In the genomic region with DNA sequence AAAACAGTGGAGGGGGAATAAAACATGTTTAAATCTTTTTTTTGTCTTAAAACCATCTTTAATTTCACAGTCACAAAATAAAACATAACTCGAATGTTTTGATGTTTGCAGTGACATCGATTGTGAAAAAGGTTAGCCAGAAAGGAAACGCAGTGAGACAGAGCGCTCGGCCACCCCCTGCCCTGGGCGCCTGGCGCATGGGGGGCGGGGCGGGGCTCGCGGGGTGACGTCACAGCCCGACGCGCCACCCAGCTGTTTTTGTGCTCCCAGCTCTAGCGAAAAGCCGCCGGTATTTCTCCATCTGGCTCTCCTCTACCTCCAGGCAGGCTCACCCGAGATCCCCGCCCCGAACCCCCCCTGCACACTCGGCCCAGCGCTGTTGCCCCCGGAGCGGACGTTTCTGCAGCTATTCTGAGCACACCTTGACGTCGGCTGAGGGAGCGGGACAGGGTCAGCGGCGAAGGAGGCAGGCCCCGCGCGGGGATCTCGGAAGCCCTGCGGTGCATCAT, we compare ENCODE assay signal across 8 cellular contexts. TPM values are rescaled to one million over a fixed set of nuclear protein-coding genes. Genes with fewer than 3 reads are reported as not detected.
DNase-seq lines count a peak whose midpoint lies in the region; ATAC-seq, FAIRE-seq and TF ChIP-seq lines count a peak whose summit lies in the region.

A gene (plus strand): TSS at position 255 of the 509 bp plus-strand sequence. CDS start 253 bp downstream, at position 508.

- ATAC-seq in CD4-positive, alpha-beta T cell (ENCODE audit: poor library complexity) = peak; percentile 58
- ATAC-seq in GM21381 (IDR thresholded peaks at IDR 0.05; ENCODE audit: unreplicated experiment) (peak; percentile 57), pancreas (peak; percentile 76 to 88 (median 81)), thoracic aorta (ENCODE audit: insufficient number of reproducible peaks, low FRiP score, low read depth) (peak; percentile 85)
- peak; percentile 64 for ATAC-seq in activated naive CD8-positive, alpha-beta T cell treated with anti-CD3 and anti-CD28 coated beads, Interleukin-2, amount 50 U/mL, for 24 hours

- H4K20me1 ChIP-seq in KMS-11 (ENCODE audit: insufficient read depth) (no peaks in the 10 kb centered on the region), SU-DHL-6 (ENCODE audit: low read depth, low read length) (no peaks in the 10 kb centered on the region)

- H3K9ac ChIP-seq in KMS-11 = peak within 1 kb of the TSS; percentile 67
- H3K9ac ChIP-seq in SU-DHL-6 (ENCODE audit: low read length) = peak within 1 kb of the TSS; percentile 44

- H3K79me2 ChIP-seq in KMS-11 (ENCODE audit: insufficient read depth, low read depth) (no peaks in the 10 kb centered on the region), SU-DHL-6 (ENCODE audit: insufficient read depth, low read length) (no peaks in the 10 kb centered on the region)

- CTCF ChIA-PET in CD4-positive, alpha-beta T cell (lab: Charles Lee) = interaction anchor here (1.2 to 1.3 kb wide), 2 partner anchors 23 to 60 kb away, joined by 3 to 5 read pairs; no protein-coding TSS in a partner anchor

- H3K4me2 ChIP-seq in KMS-11 (peak within 1 kb of the TSS; percentile 65), SU-DHL-6 (ENCODE audit: low read depth, low read length, poor library complexity, severe bottlenecking) (peak within 1 kb of the TSS; percentile 84)

- H3K4me1 ChIP-seq in KMS-11 (ENCODE audit: low read depth, poor library complexity, severe bottlenecking) (peaks cover 19% of the 10 kb centered on the region), cardiac muscle cell (ENCODE audit: low read depth) (no peaks in the 10 kb centered on the region), pancreas (peaks cover 6 to 12% (median 10%) of the 10 kb centered on the region in 3 donors), thoracic aorta (ENCODE audit: control insufficient read depth in 1 of 2, low read depth in 2 of 2) (peaks cover 17 to 19% of the 10 kb centered on the region in 2 donors)

- DNase-seq in CD4-positive, alpha-beta T cell = peak; percentile 67 to 88 (median 78)
- DNase-seq in activated naive CD8-positive, alpha-beta T cell treated with anti-CD3 and anti-CD28 coated beads, Interleukin-2, amount 50 U/mL, for 24 hours = peak; percentile 79
- DNase-seq in cardiac muscle cell (ENCODE audit: low read depth in 1 of 2, low spot score in 1 of 2) (peak; percentile 78 to 94), pancreas (peak; percentile 81 to 90 (median 86)), thoracic aorta (ENCODE audit: low spot score) (peak; percentile 51)

- 1% methylated on average over 36 of the region's 36 CpGs for WGBS in pancreas, 2 donors

- H2AFZ ChIP-seq in KMS-11 (ENCODE audit: low read depth) = peak within 1 kb of the TSS; percentile 82
- H2AFZ ChIP-seq in SU-DHL-6 (ENCODE audit: low read depth, low read length, severe bottlenecking) = peak within 1 kb of the TSS; percentile 89

- H3K4me3 ChIP-seq in KMS-11 (IDR thresholded peaks at IDR 0.05; ENCODE audit: insufficient read depth, low read depth, low read length) (no peak within 1 kb of the TSS), SU-DHL-6 (ENCODE audit: insufficient read depth, low read length, poor library complexity, severe bottlenecking) (peak within 1 kb of the TSS; percentile 57), cardiac muscle cell (peak within 1 kb of the TSS; percentile 78), pancreas (peak within 1 kb of the TSS; percentile 30 to 81 (median 49)), thoracic aorta (peak within 1 kb of the TSS; percentile 98)

- no peaks in the 10 kb centered on the region for H3K27me3 ChIP-seq in CD4-positive, alpha-beta T cell (ENCODE audit: control insufficient read depth, insufficient read depth, low read length)
- H3K27me3 ChIP-seq in KMS-11 (ENCODE audit: insufficient read depth, low read depth) (no peaks in the 10 kb centered on the region), SU-DHL-6 (ENCODE audit: low read length) (no peaks in the 10 kb centered on the region), cardiac muscle cell (no peaks in the 10 kb centered on the region), pancreas (no peaks in the 10 kb centered on the region), thoracic aorta (replicated peaks; ENCODE audit: insufficient read depth) (no peaks in the 10 kb centered on the region)

- peak within 1 kb of the TSS; percentile 98 for H3K27ac Mint-ChIP-seq in CD4-positive, alpha-beta T cell
- peak within 1 kb of the TSS; percentile 90 for H3K27ac Mint-ChIP-seq in activated naive CD8-positive, alpha-beta T cell treated with anti-CD3 and anti-CD28 coated beads, Interleukin-2, amount 50 U/mL, for 24 hours

- peak within 1 kb of the TSS; percentile 95 for H3K4me3 Mint-ChIP-seq in CD4-positive, alpha-beta T cell
- H3K4me3 Mint-ChIP-seq in activated naive CD8-positive, alpha-beta T cell treated with anti-CD3 and anti-CD28 coated beads, Interleukin-2, amount 50 U/mL, for 24 hours = peak within 1 kb of the TSS; percentile 84

- H3K36me3 Mint-ChIP-seq in CD4-positive, alpha-beta T cell (ENCODE audit: low read depth) = peaks cover 21% of the 10 kb centered on the region
- no peaks in the 10 kb centered on the region for H3K36me3 Mint-ChIP-seq in activated naive CD8-positive, alpha-beta T cell treated with anti-CD3 and anti-CD28 coated beads, Interleukin-2, amount 50 U/mL, for 24 hours (ENCODE audit: low read depth)

- H3K4me1 Mint-ChIP-seq in CD4-positive, alpha-beta T cell (ENCODE audit: low read depth) = peaks cover 31% of the 10 kb centered on the region
- peaks cover 34% of the 10 kb centered on the region for H3K4me1 Mint-ChIP-seq in activated naive CD8-positive, alpha-beta T cell treated with anti-CD3 and anti-CD28 coated beads, Interleukin-2, amount 50 U/mL, for 24 hours

- no peaks in the 10 kb centered on the region for H3F3A ChIP-seq in SU-DHL-6 (ENCODE audit: insufficient read depth)

- FAIRE-seq in pancreas (lab: Jason Lieb, UNC) = no peak

- H3K9me3 ChIP-seq in CD4-positive, alpha-beta T cell (ENCODE audit: control insufficient read depth, low read length) = no peaks in the 10 kb centered on the region
- no peaks in the 10 kb centered on the region for H3K9me3 ChIP-seq in SU-DHL-6 (ENCODE audit: insufficient read depth, low read length)
- H3K9me3 ChIP-seq in cardiac muscle cell (ENCODE audit: low read depth) = no peaks in the 10 kb centered on the region
- no peaks in the 10 kb centered on the region for H3K9me3 ChIP-seq in pancreas
- no peaks in the 10 kb centered on the region for H3K9me3 ChIP-seq in thoracic aorta

- no peaks in the 10 kb centered on the region for H3K9me3 Mint-ChIP-seq in CD4-positive, alpha-beta T cell
- H3K9me3 Mint-ChIP-seq in activated naive CD8-positive, alpha-beta T cell treated with anti-CD3 and anti-CD28 coated beads, Interleukin-2, amount 50 U/mL, for 24 hours = no peaks in the 10 kb centered on the region

- H3K27me3 Mint-ChIP-seq in CD4-positive, alpha-beta T cell = peaks cover 6% of the 10 kb centered on the region
- peaks cover 3% of the 10 kb centered on the region for H3K27me3 Mint-ChIP-seq in activated naive CD8-positive, alpha-beta T cell treated with anti-CD3 and anti-CD28 coated beads, Interleukin-2, amount 50 U/mL, for 24 hours

- H3K27ac ChIP-seq in CD4-positive, alpha-beta T cell (ENCODE audit: low read depth, low read length) = peak within 1 kb of the TSS; percentile 89
- H3K27ac ChIP-seq in KMS-11 (peak within 1 kb of the TSS; percentile 71), SU-DHL-6 (ENCODE audit: low read depth, low read length) (no peak within 1 kb of the TSS), cardiac muscle cell (peak within 1 kb of the TSS; percentile 94), pancreas (peak within 1 kb of the TSS; percentile 88 to 100 (median 93)), thoracic aorta (peak within 1 kb of the TSS; percentile 99 to 100)

- no peak for TF ChIP-seq CTCF in CD4-positive, alpha-beta T cell (IDR thresholded peaks at IDR 0.05)
- TF ChIP-seq CTCF in KMS-11 (conservative IDR thresholded peaks at IDR 0.05; ENCODE audit: low read depth, low read length) (no peak), SU-DHL-6 (IDR thresholded peaks at IDR 0.05; ENCODE audit: insufficient read depth, low read length, poor library complexity, severe bottlenecking) (no peak), cardiac muscle cell (IDR thresholded peaks at IDR 0.05; ENCODE audit: low read depth, low read length) (no peak), pancreas (IDR thresholded peaks at IDR 0.05) (no peak), thoracic aorta (IDR thresholded peaks at IDR 0.05) (no peak)

- POLR2A ChIA-PET in CD4-positive, alpha-beta T cell (lab: Charles Lee) = interaction anchor here (1.0 to 2.9 kb wide), 12 partner anchors 9 to 1333 kb away, joined by 3 to 21 read pairs (median 5); a partner anchor contains a TSS

- intact Hi-C loops in CD4-positive, alpha-beta T cell (cut with DNase I, micrococcal nuclease) = loop anchor here (2.0 to 10.0 kb wide), 7 partner anchors 60 to 960 kb away; a partner anchor contains a TSS
- intact Hi-C loops in pancreas (cut with DNase I) = no loop called here

- H3K9me2 ChIP-seq in SU-DHL-6 (replicated peaks; ENCODE audit: insufficient read depth, low read length) = no peaks in the 10 kb centered on the region

- H3K36me3 ChIP-seq in KMS-11 (ENCODE audit: insufficient read depth) (no peaks in the 10 kb centered on the region), SU-DHL-6 (ENCODE audit: low read length) (no peaks in the 10 kb centered on the region), cardiac muscle cell (no peaks in the 10 kb centered on the region), pancreas (peaks cover 0 to under 1% (median 0%) of the 10 kb centered on the region in 3 donors), thoracic aorta (no peaks in the 10 kb centered on the region)

RNA-seq across cellular contexts. Expression of the gene that starts here (rescaled TPM):
- 100 to 1,000 TPM; 267 to 276 TPM for total RNA-seq in CD4-positive, alpha-beta T cell
- total RNA-seq in cardiac muscle cell = 59.0 and 62.1 TPM in 2 replicates
- polyA plus RNA-seq in cardiac muscle cell = 71.6 and 82.9 TPM in 2 replicates
- 100 to 1,000 TPM in 1 of 6 donors, 10 to 100 TPM in 5; 51.1 to 111 (median 58.8) TPM for total RNA-seq in pancreas
- polyA plus RNA-seq in pancreas = 10 to 100 TPM; 53.1 to 92.7 TPM
- 100 to 1,000 TPM in 1 of 2 donors, 10 to 100 TPM in 1; 86.1 to 114 TPM for total RNA-seq in thoracic aorta

Comparison
In these comparisons a context has a peak if more than half of its experiments do, and no peak if none do; other contexts are left out.
1. intact Hi-C loops: an anchor here in CD4-positive, alpha-beta T cell (2.0 to 10.0 kb wide); none called in pancreas.